ENCODE assay signal across 11 cellular contexts in genomic region chr14:79573486-79573885, GRCh38.
"Had no signal": no experiment of that assay in that cellular context is flagged by ENCODE, and none has a peak within 500 bp of the region (broad histone marks: within the 10 kb centered on the region; RNA-seq: fewer than 3 reads in every experiment).

No MANE protein-coding gene starts in this region.

- H3K4me1 Mint-ChIP-seq: activated naive CD4-positive, alpha-beta T cell treated with anti-CD3 and anti-CD28 coated beads, Interleukin-2, amount 10 ng/mL, durations not matched to agents 7 days and 5 days; activated T-helper 17 cell treated with anti-CD3 and anti-CD28 coated beads, Interleukin-2, amount 50 U/mL, for 72 hours had no signal

- H3K9me3 ChIP-seq: esophagus muscularis mucosa, gastroesophageal sphincter, pancreas had no signal

- H3K36me3 Mint-ChIP-seq: activated naive CD4-positive, alpha-beta T cell treated with anti-CD3 and anti-CD28 coated beads, Interleukin-2, amount 10 ng/mL, durations not matched to agents 7 days and 5 days had no signal

- H3K27ac ChIP-seq: esophagus muscularis mucosa, gastroesophageal sphincter, pancreas had no signal

- H3K9me3 Mint-ChIP-seq: activated naive CD4-positive, alpha-beta T cell treated with anti-CD3 and anti-CD28 coated beads, Interleukin-2, amount 10 ng/mL, durations not matched to agents 7 days and 5 days had no signal

- H3K36me3 ChIP-seq: esophagus muscularis mucosa, gastroesophageal sphincter, pancreas had no signal

- H3K27me3 Mint-ChIP-seq: activated naive CD4-positive, alpha-beta T cell treated with anti-CD3 and anti-CD28 coated beads, Interleukin-2, amount 10 ng/mL, durations not matched to agents 7 days and 5 days; activated T-helper 17 cell treated with anti-CD3 and anti-CD28 coated beads, Interleukin-2, amount 50 U/mL, for 72 hours had no signal

- H3K4me3 Mint-ChIP-seq: activated naive CD4-positive, alpha-beta T cell treated with anti-CD3 and anti-CD28 coated beads, Interleukin-2, amount 10 ng/mL, durations not matched to agents 7 days and 5 days; activated T-helper 17 cell treated with anti-CD3 and anti-CD28 coated beads, Interleukin-2, amount 50 U/mL, for 72 hours; T-helper 1 cell treated with Interleukin-12 subunit alpha and Interleukin-12 subunit beta and Interleukin-4 antibody, amounts not matched to agents 30 μg/mL and 1 μg/mL, for 36 hours had no signal

- DNase-seq: activated CD4-positive, alpha-beta T cell treated with anti-CD3 and anti-CD28 coated beads for 48 hours; activated naive CD4-positive, alpha-beta T cell treated with anti-CD3 and anti-CD28 coated beads, Interleukin-2, amount 10 ng/mL, durations not matched to agents 7 days and 5 days; activated T-cell treated with anti-CD3 and anti-CD28 coated beads for 4 hours; dorsolateral prefrontal cortex; midbrain; pancreas; stimulated activated CD4-positive, alpha-beta T cell treated with anti-CD3 and anti-CD28 coated beads, Interleukin-4, amount 100 ng/mL, for 4 hours had no signal

- ATAC-seq: activated T-helper 17 cell treated with anti-CD3 and anti-CD28 coated beads, Interleukin-2, amount 50 U/mL, for 72 hours; gastroesophageal sphincter; pancreas had no signal

- H3K27ac Mint-ChIP-seq: activated naive CD4-positive, alpha-beta T cell treated with anti-CD3 and anti-CD28 coated beads, Interleukin-2, amount 10 ng/mL, durations not matched to agents 7 days and 5 days; activated T-helper 17 cell treated with anti-CD3 and anti-CD28 coated beads, Interleukin-2, amount 50 U/mL, for 72 hours; T-helper 1 cell treated with Interleukin-12 subunit alpha and Interleukin-12 subunit beta and Interleukin-4 antibody, amounts not matched to agents 30 μg/mL and 1 μg/mL, for 36 hours had no signal

- H3K4me3 ChIP-seq: dorsolateral prefrontal cortex, esophagus muscularis mucosa, gastroesophageal sphincter, pancreas had no signal

- H3K4me1 ChIP-seq: pancreas had no signal

- H3K27me3 ChIP-seq: dorsolateral prefrontal cortex, esophagus muscularis mucosa, gastroesophageal sphincter, pancreas had no signal
